Comparison of ENCODE assay signal across 8 cellular contexts in genomic region chr3:149752051-149752787, GRCh38. TPM values are rescaled to one million over a fixed set of nuclear protein-coding genes. Genes with fewer than 3 reads are reported as not detected.
DNase-seq lines count a peak whose midpoint lies in the region; ATAC-seq and TF ChIP-seq lines count a peak whose summit lies in the region.

Gene COMMD2, minus strand, starts transcription at chr3:149752489. Its CDS starts 45 bp downstream, at chr3:149752444.

- TF ChIP-seq CTCF in OCI-LY3 (IDR thresholded peaks at IDR 0.05; ENCODE audit: low read depth, low read length) (peak; percentile 62), epithelial cell of proximal tubule (conservative IDR thresholded peaks at IDR 0.05; ENCODE audit: low read depth, low read length) (peak; percentile 36)

- H3K79me2 ChIP-seq in OCI-LY3 (ENCODE audit: low read length) = peaks cover 10% of the 10 kb centered on the region

- H3K36me3 ChIP-seq in HUES64 (ENCODE audit: insufficient read depth, low read length) (peaks cover 37% of the 10 kb centered on the region), OCI-LY3 (replicated peaks; ENCODE audit: low read depth, low read length) (peaks cover 2% of the 10 kb centered on the region), mucosa of rectum (ENCODE audit: control insufficient read depth in 2 of 2, insufficient read depth in 2 of 2, low read length in 2 of 2) (peaks cover 7 to 15% of the 10 kb centered on the region in 2 donors)

- WGBS in HUES64 = under 1% methylated on average over 51 of the region's 52 CpGs

- H3K4me2 ChIP-seq in OCI-LY3 (ENCODE audit: low read length) = peak within 1 kb of the TSS; percentile 89

- H2AFZ ChIP-seq in OCI-LY3 (ENCODE audit: low read depth, low read length) = peak within 1 kb of the TSS; percentile 100

- peak; percentile 84 for DNase-seq in DMS 273 treated with DMSO at 0.1 percent for 48 hours (lab: John Stamatoyannopoulos, UW)
- DNase-seq in activated T-cell treated with anti-CD3 and anti-CD28 coated beads for 4 hours = peak; percentile 54
- peak; percentile 56 for DNase-seq in epithelial cell of proximal tubule (ENCODE audit: low read depth)
- peak; percentile 82 for DNase-seq in stimulated activated CD8-positive, alpha-beta memory T cell treated with anti-CD3 and anti-CD28 coated beads, Interleukin-4, amount 100 ng/mL, for 48 hours

- ATAC-seq in GM21447 (IDR thresholded peaks at IDR 0.05; ENCODE audit: unreplicated experiment) = peak; percentile 96

- H3K27me3 ChIP-seq in HUES64 (ENCODE audit: insufficient read depth, low read length) (no peaks in the 10 kb centered on the region), OCI-LY3 (ENCODE audit: low read depth, low read length) (no peaks in the 10 kb centered on the region), mucosa of rectum (ENCODE audit: control insufficient read depth in 2 of 2, insufficient read depth in 2 of 2, low read length in 2 of 2) (no peaks in the 10 kb centered on the region)

- H3K9ac ChIP-seq in HUES64 (ENCODE audit: low read depth, low read length) (peak within 1 kb of the TSS; percentile 85), OCI-LY3 (ENCODE audit: low read length) (peak within 1 kb of the TSS; percentile 78), mucosa of rectum (ENCODE audit: low read depth in 1 of 2, low read length in 2 of 2) (peak within 1 kb of the TSS; percentile 85 to 87)

- H4K20me1 ChIP-seq in OCI-LY3 (ENCODE audit: insufficient read depth, low read length) = no peaks in the 10 kb centered on the region

- H3K27ac ChIP-seq in HUES64 (ENCODE audit: low read depth, low read length) = peak within 1 kb of the TSS; percentile 66; the same call in 1 of the 2 replicates
- peak within 1 kb of the TSS; percentile 16; the same call in 1 of the 2 replicates for H3K27ac ChIP-seq in OCI-LY3 (ENCODE audit: low read length)
- H3K27ac ChIP-seq in mucosa of rectum (ENCODE audit: low read depth in 2 of 2, low read length in 2 of 2) = peak within 1 kb of the TSS; percentile 57 to 71

- peaks cover 5% of the 10 kb centered on the region; the same call in 1 of the 2 replicates for H3K4me1 ChIP-seq in HUES64 (ENCODE audit: insufficient read depth, low read length)
- H3K4me1 ChIP-seq in OCI-LY3 (ENCODE audit: low read length) = peaks cover 10% of the 10 kb centered on the region
- peaks cover 5 to 8% of the 10 kb centered on the region in 2 donors for H3K4me1 ChIP-seq in mucosa of rectum (ENCODE audit: control insufficient read depth in 2 of 2, insufficient read depth in 2 of 2, low read length in 2 of 2)

- H3K4me3 ChIP-seq in HUES64 (ENCODE audit: low read length) = peak within 1 kb of the TSS; percentile 90
- H3K4me3 ChIP-seq in OCI-LY3 (ENCODE audit: low read length) = peak within 1 kb of the TSS; percentile 96
- H3K4me3 ChIP-seq in epithelial cell of proximal tubule (ENCODE audit: low read depth, low read length) = peak within 1 kb of the TSS; percentile 73
- H3K4me3 ChIP-seq in mucosa of rectum (ENCODE audit: low read length in 2 of 2) = peak within 1 kb of the TSS; percentile 97

- no peaks in the 10 kb centered on the region for H3K9me3 ChIP-seq in HUES64 (ENCODE audit: insufficient read depth, low read depth, low read length)
- no peaks in the 10 kb centered on the region for H3K9me3 ChIP-seq in OCI-LY3 (ENCODE audit: insufficient read depth, low read length)
- H3K9me3 ChIP-seq in mucosa of rectum (ENCODE audit: control insufficient read depth in 2 of 2, low read length in 2 of 2) = no peaks in the 10 kb centered on the region

RNA-seq across cellular contexts. Expression of gene COMMD2, which starts in this region (rescaled TPM):
- 37.4 TPM for polyA plus RNA-seq in HUES64 (2013, experiment 1 of 2)
- polyA plus RNA-seq in HUES64 (2013, experiment 2 of 2) = 46.0 TPM
- total RNA-seq in epithelial cell of proximal tubule = 22.0 and 23.7 TPM in 2 replicates

Comparison
In these comparisons a context has a peak if more than half of its experiments do, and no peak if none do; other contexts are left out.
1. Peak in every context shown above with its lines: DNase-seq, ATAC-seq, H3K4me3 ChIP-seq and H3K27ac ChIP-seq.
2. H3K27ac ChIP-seq: peak in every context shown above with its lines; median percentile 66 in HUES64; 64 in mucosa of rectum; 16 in OCI-LY3.